Comparison of ENCODE assay signal across 1 cellular context in the genomic region with DNA sequence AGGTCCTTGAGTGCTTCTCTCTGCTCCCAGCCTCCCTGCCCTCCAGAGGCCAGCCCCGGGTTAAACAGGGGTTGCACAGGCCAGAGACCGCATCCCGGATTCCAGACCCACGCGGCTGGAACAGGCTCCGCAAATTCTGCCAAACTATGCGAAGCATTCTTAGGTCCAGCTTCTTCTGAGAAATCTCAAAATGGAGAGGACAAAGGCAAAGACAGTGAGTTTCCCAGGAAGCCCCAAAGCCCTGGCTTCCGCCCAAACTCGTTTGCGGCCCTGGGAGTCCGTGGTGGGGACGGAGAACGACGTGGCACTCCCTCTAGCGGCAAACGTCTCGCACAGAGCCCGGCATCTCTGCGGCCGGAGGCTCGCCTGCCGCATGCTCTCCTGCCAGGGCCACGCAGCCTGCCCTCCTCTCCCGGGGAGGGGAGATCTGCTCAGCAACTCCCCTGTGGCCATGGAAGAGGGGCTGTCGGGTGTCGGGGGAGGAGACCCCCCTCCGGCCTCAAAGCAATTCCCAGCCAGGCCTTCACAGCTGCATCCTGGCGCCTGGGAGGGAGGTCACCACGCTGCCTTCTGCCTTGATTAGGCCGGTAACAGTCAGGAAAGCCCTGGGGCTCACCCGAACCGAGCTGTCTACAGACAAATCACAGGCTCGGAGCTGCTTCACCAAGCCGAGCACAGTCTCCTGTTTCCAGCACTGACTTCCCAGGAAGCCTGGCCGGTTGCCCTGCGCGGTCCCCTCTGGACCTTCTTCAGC.
TF ChIP-seq lines count a peak whose summit lies in the region.

No MANE protein-coding gene starts in this region.

TF ChIP-seq in HepG2, 621 proteins besides CTCF, POLR2A, EP300 and RAD21 (continued from another document and continues in another):
- TF ChIP-seq, protein P1, sequence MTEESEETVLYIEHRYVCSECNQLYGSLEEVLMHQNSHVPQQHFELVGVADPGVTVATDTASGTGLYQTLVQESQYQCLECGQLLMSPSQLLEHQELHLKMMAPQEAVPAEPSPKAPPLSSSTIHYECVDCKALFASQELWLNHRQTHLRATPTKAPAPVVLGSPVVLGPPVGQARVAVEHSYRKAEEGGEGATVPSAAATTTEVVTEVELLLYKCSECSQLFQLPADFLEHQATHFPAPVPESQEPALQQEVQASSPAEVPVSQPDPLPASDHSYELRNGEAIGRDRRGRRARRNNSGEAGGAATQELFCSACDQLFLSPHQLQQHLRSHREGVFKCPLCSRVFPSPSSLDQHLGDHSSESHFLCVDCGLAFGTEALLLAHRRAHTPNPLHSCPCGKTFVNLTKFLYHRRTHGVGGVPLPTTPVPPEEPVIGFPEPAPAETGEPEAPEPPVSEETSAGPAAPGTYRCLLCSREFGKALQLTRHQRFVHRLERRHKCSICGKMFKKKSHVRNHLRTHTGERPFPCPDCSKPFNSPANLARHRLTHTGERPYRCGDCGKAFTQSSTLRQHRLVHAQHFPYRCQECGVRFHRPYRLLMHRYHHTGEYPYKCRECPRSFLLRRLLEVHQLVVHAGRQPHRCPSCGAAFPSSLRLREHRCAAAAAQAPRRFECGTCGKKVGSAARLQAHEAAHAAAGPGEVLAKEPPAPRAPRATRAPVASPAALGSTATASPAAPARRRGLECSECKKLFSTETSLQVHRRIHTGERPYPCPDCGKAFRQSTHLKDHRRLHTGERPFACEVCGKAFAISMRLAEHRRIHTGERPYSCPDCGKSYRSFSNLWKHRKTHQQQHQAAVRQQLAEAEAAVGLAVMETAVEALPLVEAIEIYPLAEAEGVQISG (CRISPR knock-in tag; IDR thresholded peaks at IDR 0.05) = peak; percentile 78
- TF ChIP-seq ZNF768 (CRISPR knock-in tag; IDR thresholded peaks at IDR 0.05) (peak; percentile 54; the same call in 1 of the 2 replicates), IRX3 (CRISPR knock-in tag; IDR thresholded peaks at IDR 0.05; ENCODE audit: borderline replicate concordance, low read depth) (0 out of 2 replicates have a peak, but pooled peaks have one; percentile 62), MYC (CRISPR knock-in tag; IDR thresholded peaks at IDR 0.05; ENCODE audit: borderline replicate concordance) (peak; percentile 59; the same call in 1 of the 2 replicates), TSC22D2 (CRISPR knock-in tag; IDR thresholded peaks at IDR 0.05; ENCODE audit: borderline replicate concordance) (peak; percentile 17; the same call in 1 of the 2 replicates), FOSL2 (CRISPR knock-in tag; IDR thresholded peaks at IDR 0.05) (peak; percentile 37), MIER2 (CRISPR knock-in tag; IDR thresholded peaks at IDR 0.05) (0 out of 2 replicates have a peak, but pooled peaks have one; percentile 62), ZBTB7A (CRISPR knock-in tag; IDR thresholded peaks at IDR 0.05) (peak; percentile 38; the same call in 1 of the 2 replicates), FOXJ3 (CRISPR knock-in tag; IDR thresholded peaks at IDR 0.05; ENCODE audit: borderline replicate concordance) (no peak), ZNF773 (CRISPR knock-in tag; IDR thresholded peaks at IDR 0.05; ENCODE audit: borderline replicate concordance) (no peak), NFYC (CRISPR knock-in tag; IDR thresholded peaks at IDR 0.05) (no peak), MED13 (CRISPR knock-in tag; IDR thresholded peaks at IDR 0.05) (no peak), SMAD1 (CRISPR knock-in tag; IDR thresholded peaks at IDR 0.05; ENCODE audit: borderline replicate concordance, low read depth) (peak; percentile 56; the same call in 1 of the 2 replicates), ZNF382 (CRISPR knock-in tag; IDR thresholded peaks at IDR 0.05; ENCODE audit: borderline replicate concordance) (no peak), RFX1 (IDR thresholded peaks at IDR 0.05) (no peak), ZNF44 (CRISPR knock-in tag; IDR thresholded peaks at IDR 0.05) (no peak), SKI (IDR thresholded peaks at IDR 0.05; ENCODE audit: partially characterized antibody) (peak; percentile 20), ZSCAN31 (CRISPR knock-in tag; IDR thresholded peaks at IDR 0.05; ENCODE audit: low read depth) (peak; percentile 54; the same call in 1 of the 2 replicates), NFKB2 (CRISPR knock-in tag; IDR thresholded peaks at IDR 0.05; ENCODE audit: borderline replicate concordance) (no peak), ZMYM4 (CRISPR knock-in tag; IDR thresholded peaks at IDR 0.05) (peak; percentile 37; the same call in 1 of the 2 replicates), FOXK1 (CRISPR knock-in tag; IDR thresholded peaks at IDR 0.05; ENCODE audit: borderline replicate concordance, low read depth) (no peak), BRCA1 (CRISPR knock-in tag; IDR thresholded peaks at IDR 0.05) (no peak), KAT7 (CRISPR knock-in tag; IDR thresholded peaks at IDR 0.05; ENCODE audit: borderline replicate concordance) (no peak), ZNF713 (CRISPR knock-in tag; IDR thresholded peaks at IDR 0.05) (no peak; the same call in 1 of the 2 replicates), ZNF12 (CRISPR knock-in tag; IDR thresholded peaks at IDR 0.05) (0 out of 2 replicates have a peak, but pooled peaks have one; percentile 42)
- TF ChIP-seq, protein P2, sequence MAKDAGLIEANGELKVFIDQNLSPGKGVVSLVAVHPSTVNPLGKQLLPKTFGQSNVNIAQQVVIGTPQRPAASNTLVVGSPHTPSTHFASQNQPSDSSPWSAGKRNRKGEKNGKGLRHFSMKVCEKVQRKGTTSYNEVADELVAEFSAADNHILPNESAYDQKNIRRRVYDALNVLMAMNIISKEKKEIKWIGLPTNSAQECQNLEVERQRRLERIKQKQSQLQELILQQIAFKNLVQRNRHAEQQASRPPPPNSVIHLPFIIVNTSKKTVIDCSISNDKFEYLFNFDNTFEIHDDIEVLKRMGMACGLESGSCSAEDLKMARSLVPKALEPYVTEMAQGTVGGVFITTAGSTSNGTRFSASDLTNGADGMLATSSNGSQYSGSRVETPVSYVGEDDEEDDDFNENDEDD (CRISPR knock-in tag; IDR thresholded peaks at IDR 0.05; ENCODE audit: borderline replicate concordance) = peak; percentile 22; the same call in 1 of the 2 replicates
- TF ChIP-seq, protein P3, sequence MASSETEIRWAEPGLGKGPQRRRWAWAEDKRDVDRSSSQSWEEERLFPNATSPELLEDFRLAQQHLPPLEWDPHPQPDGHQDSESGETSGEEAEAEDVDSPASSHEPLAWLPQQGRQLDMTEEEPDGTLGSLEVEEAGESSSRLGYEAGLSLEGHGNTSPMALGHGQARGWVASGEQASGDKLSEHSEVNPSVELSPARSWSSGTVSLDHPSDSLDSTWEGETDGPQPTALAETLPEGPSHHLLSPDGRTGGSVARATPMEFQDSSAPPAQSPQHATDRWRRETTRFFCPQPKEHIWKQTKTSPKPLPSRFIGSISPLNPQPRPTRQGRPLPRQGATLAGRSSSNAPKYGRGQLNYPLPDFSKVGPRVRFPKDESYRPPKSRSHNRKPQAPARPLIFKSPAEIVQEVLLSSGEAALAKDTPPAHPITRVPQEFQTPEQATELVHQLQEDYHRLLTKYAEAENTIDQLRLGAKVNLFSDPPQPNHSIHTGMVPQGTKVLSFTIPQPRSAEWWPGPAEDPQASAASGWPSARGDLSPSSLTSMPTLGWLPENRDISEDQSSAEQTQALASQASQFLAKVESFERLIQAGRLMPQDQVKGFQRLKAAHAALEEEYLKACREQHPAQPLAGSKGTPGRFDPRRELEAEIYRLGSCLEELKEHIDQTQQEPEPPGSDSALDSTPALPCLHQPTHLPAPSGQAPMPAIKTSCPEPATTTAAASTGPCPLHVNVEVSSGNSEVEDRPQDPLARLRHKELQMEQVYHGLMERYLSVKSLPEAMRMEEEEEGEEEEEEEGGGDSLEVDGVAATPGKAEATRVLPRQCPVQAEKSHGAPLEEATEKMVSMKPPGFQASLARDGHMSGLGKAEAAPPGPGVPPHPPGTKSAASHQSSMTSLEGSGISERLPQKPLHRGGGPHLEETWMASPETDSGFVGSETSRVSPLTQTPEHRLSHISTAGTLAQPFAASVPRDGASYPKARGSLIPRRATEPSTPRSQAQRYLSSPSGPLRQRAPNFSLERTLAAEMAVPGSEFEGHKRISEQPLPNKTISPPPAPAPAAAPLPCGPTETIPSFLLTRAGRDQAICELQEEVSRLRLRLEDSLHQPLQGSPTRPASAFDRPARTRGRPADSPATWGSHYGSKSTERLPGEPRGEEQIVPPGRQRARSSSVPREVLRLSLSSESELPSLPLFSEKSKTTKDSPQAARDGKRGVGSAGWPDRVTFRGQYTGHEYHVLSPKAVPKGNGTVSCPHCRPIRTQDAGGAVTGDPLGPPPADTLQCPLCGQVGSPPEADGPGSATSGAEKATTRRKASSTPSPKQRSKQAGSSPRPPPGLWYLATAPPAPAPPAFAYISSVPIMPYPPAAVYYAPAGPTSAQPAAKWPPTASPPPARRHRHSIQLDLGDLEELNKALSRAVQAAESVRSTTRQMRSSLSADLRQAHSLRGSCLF (CRISPR knock-in tag; IDR thresholded peaks at IDR 0.05; ENCODE audit: borderline replicate concordance) = no peak
- TF ChIP-seq, protein P4, sequence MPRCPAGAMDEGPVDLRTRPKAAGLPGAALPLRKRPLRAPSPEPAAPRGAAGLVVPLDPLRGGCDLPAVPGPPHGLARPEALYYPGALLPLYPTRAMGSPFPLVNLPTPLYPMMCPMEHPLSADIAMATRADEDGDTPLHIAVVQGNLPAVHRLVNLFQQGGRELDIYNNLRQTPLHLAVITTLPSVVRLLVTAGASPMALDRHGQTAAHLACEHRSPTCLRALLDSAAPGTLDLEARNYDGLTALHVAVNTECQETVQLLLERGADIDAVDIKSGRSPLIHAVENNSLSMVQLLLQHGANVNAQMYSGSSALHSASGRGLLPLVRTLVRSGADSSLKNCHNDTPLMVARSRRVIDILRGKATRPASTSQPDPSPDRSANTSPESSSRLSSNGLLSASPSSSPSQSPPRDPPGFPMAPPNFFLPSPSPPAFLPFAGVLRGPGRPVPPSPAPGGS (CRISPR knock-in tag; IDR thresholded peaks at IDR 0.05) = peak; percentile 55; the same call in 1 of the 2 replicates
- TF ChIP-seq, protein P5, sequence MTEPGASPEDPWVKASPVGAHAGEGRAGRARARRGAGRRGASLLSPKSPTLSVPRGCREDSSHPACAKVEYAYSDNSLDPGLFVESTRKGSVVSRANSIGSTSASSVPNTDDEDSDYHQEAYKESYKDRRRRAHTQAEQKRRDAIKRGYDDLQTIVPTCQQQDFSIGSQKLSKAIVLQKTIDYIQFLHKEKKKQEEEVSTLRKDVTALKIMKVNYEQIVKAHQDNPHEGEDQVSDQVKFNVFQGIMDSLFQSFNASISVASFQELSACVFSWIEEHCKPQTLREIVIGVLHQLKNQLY (CRISPR knock-in tag; IDR thresholded peaks at IDR 0.05) = no peak
- TF ChIP-seq, protein P6, sequence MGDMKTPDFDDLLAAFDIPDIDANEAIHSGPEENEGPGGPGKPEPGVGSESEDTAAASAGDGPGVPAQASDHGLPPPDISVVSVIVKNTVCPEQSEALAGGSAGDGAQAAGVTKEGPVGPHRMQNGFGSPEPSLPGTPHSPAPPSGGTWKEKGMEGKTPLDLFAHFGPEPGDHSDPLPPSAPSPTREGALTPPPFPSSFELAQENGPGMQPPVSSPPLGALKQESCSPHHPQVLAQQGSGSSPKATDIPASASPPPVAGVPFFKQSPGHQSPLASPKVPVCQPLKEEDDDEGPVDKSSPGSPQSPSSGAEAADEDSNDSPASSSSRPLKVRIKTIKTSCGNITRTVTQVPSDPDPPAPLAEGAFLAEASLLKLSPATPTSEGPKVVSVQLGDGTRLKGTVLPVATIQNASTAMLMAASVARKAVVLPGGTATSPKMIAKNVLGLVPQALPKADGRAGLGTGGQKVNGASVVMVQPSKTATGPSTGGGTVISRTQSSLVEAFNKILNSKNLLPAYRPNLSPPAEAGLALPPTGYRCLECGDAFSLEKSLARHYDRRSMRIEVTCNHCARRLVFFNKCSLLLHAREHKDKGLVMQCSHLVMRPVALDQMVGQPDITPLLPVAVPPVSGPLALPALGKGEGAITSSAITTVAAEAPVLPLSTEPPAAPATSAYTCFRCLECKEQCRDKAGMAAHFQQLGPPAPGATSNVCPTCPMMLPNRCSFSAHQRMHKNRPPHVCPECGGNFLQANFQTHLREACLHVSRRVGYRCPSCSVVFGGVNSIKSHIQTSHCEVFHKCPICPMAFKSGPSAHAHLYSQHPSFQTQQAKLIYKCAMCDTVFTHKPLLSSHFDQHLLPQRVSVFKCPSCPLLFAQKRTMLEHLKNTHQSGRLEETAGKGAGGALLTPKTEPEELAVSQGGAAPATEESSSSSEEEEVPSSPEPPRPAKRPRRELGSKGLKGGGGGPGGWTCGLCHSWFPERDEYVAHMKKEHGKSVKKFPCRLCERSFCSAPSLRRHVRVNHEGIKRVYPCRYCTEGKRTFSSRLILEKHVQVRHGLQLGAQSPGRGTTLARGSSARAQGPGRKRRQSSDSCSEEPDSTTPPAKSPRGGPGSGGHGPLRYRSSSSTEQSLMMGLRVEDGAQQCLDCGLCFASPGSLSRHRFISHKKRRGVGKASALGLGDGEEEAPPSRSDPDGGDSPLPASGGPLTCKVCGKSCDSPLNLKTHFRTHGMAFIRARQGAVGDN (CRISPR knock-in tag; IDR thresholded peaks at IDR 0.05) = peak; percentile 58
- TF ChIP-seq, protein P7, sequence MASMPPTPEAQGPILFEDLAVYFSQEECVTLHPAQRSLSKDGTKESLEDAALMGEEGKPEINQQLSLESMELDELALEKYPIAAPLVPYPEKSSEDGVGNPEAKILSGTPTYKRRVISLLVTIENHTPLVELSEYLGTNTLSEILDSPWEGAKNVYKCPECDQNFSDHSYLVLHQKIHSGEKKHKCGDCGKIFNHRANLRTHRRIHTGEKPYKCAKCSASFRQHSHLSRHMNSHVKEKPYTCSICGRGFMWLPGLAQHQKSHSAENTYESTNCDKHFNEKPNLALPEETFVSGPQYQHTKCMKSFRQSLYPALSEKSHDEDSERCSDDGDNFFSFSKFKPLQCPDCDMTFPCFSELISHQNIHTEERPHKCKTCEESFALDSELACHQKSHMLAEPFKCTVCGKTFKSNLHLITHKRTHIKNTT (CRISPR knock-in tag; IDR thresholded peaks at IDR 0.05) = no peak
- TF ChIP-seq, protein P8, sequence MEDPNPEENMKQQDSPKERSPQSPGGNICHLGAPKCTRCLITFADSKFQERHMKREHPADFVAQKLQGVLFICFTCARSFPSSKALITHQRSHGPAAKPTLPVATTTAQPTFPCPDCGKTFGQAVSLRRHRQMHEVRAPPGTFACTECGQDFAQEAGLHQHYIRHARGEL (CRISPR knock-in tag; IDR thresholded peaks at IDR 0.05) = no peak
- TF ChIP-seq, protein P9, sequence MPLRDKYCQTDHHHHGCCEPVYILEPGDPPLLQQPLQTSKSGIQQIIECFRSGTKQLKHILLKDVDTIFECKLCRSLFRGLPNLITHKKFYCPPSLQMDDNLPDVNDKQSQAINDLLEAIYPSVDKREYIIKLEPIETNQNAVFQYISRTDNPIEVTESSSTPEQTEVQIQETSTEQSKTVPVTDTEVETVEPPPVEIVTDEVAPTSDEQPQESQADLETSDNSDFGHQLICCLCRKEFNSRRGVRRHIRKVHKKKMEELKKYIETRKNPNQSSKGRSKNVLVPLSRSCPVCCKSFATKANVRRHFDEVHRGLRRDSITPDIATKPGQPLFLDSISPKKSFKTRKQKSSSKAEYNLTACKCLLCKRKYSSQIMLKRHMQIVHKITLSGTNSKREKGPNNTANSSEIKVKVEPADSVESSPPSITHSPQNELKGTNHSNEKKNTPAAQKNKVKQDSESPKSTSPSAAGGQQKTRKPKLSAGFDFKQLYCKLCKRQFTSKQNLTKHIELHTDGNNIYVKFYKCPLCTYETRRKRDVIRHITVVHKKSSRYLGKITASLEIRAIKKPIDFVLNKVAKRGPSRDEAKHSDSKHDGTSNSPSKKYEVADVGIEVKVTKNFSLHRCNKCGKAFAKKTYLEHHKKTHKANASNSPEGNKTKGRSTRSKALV (CRISPR knock-in tag; IDR thresholded peaks at IDR 0.05) = no peak
